8 cellular contexts compared by ENCODE assay signal in the genomic region with DNA sequence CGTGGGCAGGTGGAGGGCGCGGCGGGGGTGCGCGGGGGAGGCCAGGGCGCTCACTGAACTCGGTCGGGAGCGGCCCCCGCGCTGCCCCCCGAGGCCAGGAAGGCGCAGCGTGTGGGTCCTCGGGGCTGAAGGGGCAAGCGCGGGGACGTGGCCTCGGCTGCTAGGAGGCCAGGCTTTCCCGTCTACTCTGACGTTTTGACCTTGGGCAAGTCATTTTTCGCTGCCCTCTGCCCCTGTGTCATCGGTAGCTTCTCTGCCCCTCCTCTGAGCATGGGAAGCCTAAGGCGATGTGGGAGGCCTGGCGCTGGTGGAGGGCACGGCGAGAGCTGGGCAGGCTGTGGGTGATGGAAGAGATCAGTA. TPM values are rescaled to one million over a fixed set of nuclear protein-coding genes. Genes with fewer than 3 reads are reported as not detected.
DNase-seq lines count a peak whose midpoint lies in the region; ATAC-seq and TF ChIP-seq lines count a peak whose summit lies in the region.

No MANE protein-coding gene starts in this region.

- peaks cover 19% of the 10 kb centered on the region for H3K4me1 ChIP-seq in CD8-positive, alpha-beta T cell (ENCODE audit: insufficient read depth, low read length)

- ATAC-seq in CD8-positive, alpha-beta T cell, result peak; percentile 3
- ATAC-seq in GM21526 (IDR thresholded peaks at IDR 0.05; ENCODE audit: low FRiP score, unreplicated experiment), result peak; percentile 1

- no peaks in the 10 kb centered on the region for H3K27me3 Mint-ChIP-seq in CD8-positive, alpha-beta T cell (ENCODE audit: low read depth)
- H3K27me3 Mint-ChIP-seq in activated naive CD8-positive, alpha-beta T cell, result no peaks in the 10 kb centered on the region

- H3K9me3 Mint-ChIP-seq in CD8-positive, alpha-beta T cell, result no peaks in the 10 kb centered on the region
- H3K9me3 Mint-ChIP-seq in activated naive CD8-positive, alpha-beta T cell (ENCODE audit: low read depth), result no peaks in the 10 kb centered on the region

- intact Hi-C loops in CD8-positive, alpha-beta T cell (cut with DNase I, micrococcal nuclease), result loop anchor here (1.0 to 10.0 kb wide), 3 partner anchors 77 to 514 kb away; a partner anchor contains a TSS

- POLR2A ChIA-PET in CD8-positive, alpha-beta T cell (lab: Charles Lee), result interaction anchor here (0.5 to 2.2 kb wide), 8 partner anchors 8 to 139 kb away, joined by 3 to 15 read pairs (median 4); a partner anchor contains a TSS

- H3K4me3 Mint-ChIP-seq in CD8-positive, alpha-beta T cell, result peak overlapping the region; percentile 90
- peak overlapping the region; percentile 95 for H3K4me3 Mint-ChIP-seq in activated naive CD8-positive, alpha-beta T cell

- no peak for TF ChIP-seq CTCF in CD8-positive, alpha-beta T cell (IDR thresholded peaks at IDR 0.05)

- H3K27ac ChIP-seq in CD8-positive, alpha-beta T cell (ENCODE audit: low read depth, low read length), result no peak overlapping the region

- CTCF ChIA-PET in CD8-positive, alpha-beta T cell (lab: Charles Lee), result interaction anchor here (1.1 to 1.3 kb wide), 2 partner anchors 8 to 261 kb away, joined by 3 to 4 read pairs; no protein-coding TSS in a partner anchor

- no peaks in the 10 kb centered on the region for H3K27me3 ChIP-seq in CD8-positive, alpha-beta T cell (ENCODE audit: insufficient read depth, low read length)

- H3K9me3 ChIP-seq in CD8-positive, alpha-beta T cell (ENCODE audit: low read length), result no peaks in the 10 kb centered on the region
- H3K9me3 ChIP-seq in iPS-18c (ENCODE audit: control insufficient read depth, insufficient read depth, low read length), result no peaks in the 10 kb centered on the region

- H3K27ac Mint-ChIP-seq in CD8-positive, alpha-beta T cell, result peak overlapping the region; percentile 78
- H3K27ac Mint-ChIP-seq in activated naive CD8-positive, alpha-beta T cell, result peak overlapping the region; percentile 83

- H3K36me3 ChIP-seq in CD8-positive, alpha-beta T cell (ENCODE audit: insufficient read depth, low read length), result peaks cover 13% of the 10 kb centered on the region

- H3K4me3 ChIP-seq in CD8-positive, alpha-beta T cell (ENCODE audit: low read depth, low read length), result peak overlapping the region; percentile 88
- H3K4me3 ChIP-seq in iPS-18c (ENCODE audit: insufficient read depth, low read depth, low read length), result peak overlapping the region; percentile 63

- peaks cover 27% of the 10 kb centered on the region for H3K36me3 Mint-ChIP-seq in CD8-positive, alpha-beta T cell
- peaks cover 8% of the 10 kb centered on the region for H3K36me3 Mint-ChIP-seq in activated naive CD8-positive, alpha-beta T cell

- peaks cover 53% of the 10 kb centered on the region for H3K4me1 Mint-ChIP-seq in CD8-positive, alpha-beta T cell (ENCODE audit: low read depth)
- peaks cover 51% of the 10 kb centered on the region for H3K4me1 Mint-ChIP-seq in activated naive CD8-positive, alpha-beta T cell (ENCODE audit: low read depth)

- peak in 1 of 7 experiments; percentile 21 for DNase-seq in CD8-positive, alpha-beta T cell
- DNase-seq in Kasumi-1 (lab: John Stamatoyannopoulos, UW) (peak; percentile 21 to 49), mucosa of gallbladder (ENCODE audit: low spot score) (no peak), midbrain (lab: John Stamatoyannopoulos, UW) (no peak)
- DNase-seq in stimulated activated CD4-positive, alpha-beta T cell treated with anti-CD3 and anti-CD28 coated beads, Interleukin-2, amount 100 ng/mL, for 48 hours, result peak; percentile 19 to 24

RNA-seq across cellular contexts. Expression of a gene that starts 0.5 kb away (rescaled TPM):
- 10 to 100 TPM; 23.5 to 24.8 TPM for total RNA-seq in CD8-positive, alpha-beta T cell
- 101 TPM for total RNA-seq in mucosa of gallbladder

RNA-seq across cellular contexts. Expression of a gene that starts 0.8 kb away (rescaled TPM):
- total RNA-seq in CD8-positive, alpha-beta T cell, result 1 to 10 TPM; 1.7 to 2.1 TPM
- total RNA-seq in mucosa of gallbladder, result 9.4 TPM

Comparison
In these comparisons a context has a peak if more than half of its experiments do, and no peak if none do; other contexts are left out.
1. DNase-seq: peak in Kasumi-1 (2 of 2) and stimulated activated CD4-positive, alpha-beta T cell treated with anti-CD3 and anti-CD28 coated beads, Interleukin-2, amount 100 ng/mL, for 48 hours (2 of 2); none in mucosa of gallbladder (single experiment) and midbrain (single experiment).